Comparison of ENCODE assay signal across 13 cellular contexts in the genomic region with DNA sequence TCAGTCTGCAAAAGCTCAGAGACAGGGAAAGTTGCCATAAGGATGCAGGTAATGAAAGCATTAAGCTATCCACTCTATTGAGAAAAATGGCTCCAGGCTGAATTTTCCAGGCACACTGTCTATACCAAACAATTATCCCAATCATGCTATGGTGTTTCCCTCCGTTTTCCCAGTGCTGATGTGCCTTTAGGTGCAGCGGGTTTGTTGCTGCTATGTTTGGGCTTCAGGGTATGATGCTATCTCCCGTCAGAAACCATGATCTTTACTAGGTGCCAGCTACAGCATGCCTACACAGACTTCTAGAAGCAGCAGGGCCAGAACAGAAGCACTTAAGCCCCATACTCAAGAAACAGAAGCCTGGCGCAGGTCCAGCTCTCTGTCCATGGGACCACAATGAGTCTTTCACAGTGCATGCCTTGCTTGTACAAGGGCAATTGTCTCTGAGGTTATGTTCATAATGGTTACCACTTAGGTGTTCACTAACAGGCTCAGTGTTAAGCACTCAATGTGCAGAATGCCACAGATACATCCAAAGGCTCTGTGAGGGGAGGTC. TPM values are rescaled to one million over a fixed set of nuclear protein-coding genes. Genes with fewer than 3 reads are reported as not detected.
"Had no signal": no experiment of that assay in that cellular context is flagged by ENCODE, and none has a peak within 500 bp of the region (broad histone marks: within the 10 kb centered on the region; RNA-seq: fewer than 3 reads in every experiment).

No MANE protein-coding gene starts in this region.

- H3K36me3 Mint-ChIP-seq: activated naive CD8-positive, alpha-beta T cell treated with anti-CD3 and anti-CD28 coated beads, Interleukin-2, amount 10 ng/mL, durations not matched to agents 7 days and 5 days; naive thymus-derived CD4-positive, alpha-beta T cell had no signal

- H3K9me3 Mint-ChIP-seq: activated CD8-positive, alpha-beta T cell treated with anti-CD3 and anti-CD28 coated beads for 36 hours; activated naive CD8-positive, alpha-beta T cell treated with anti-CD3 and anti-CD28 coated beads, Interleukin-2, amount 10 ng/mL, durations not matched to agents 7 days and 5 days; naive thymus-derived CD4-positive, alpha-beta T cell had no signal

- H3K27me3 ChIP-seq: breast epithelium, esophagus muscularis mucosa, right atrium auricular region, vagina had no signal

- ATAC-seq: activated CD8-positive, alpha-beta T cell treated with anti-CD3 and anti-CD28 coated beads for 36 hours; naive thymus-derived CD4-positive, alpha-beta T cell had no signal

- H3K27ac ChIP-seq: breast epithelium, esophagus muscularis mucosa, right atrium auricular region, vagina, VCaP had no signal

- H3K27ac Mint-ChIP-seq: activated CD8-positive, alpha-beta T cell treated with anti-CD3 and anti-CD28 coated beads for 36 hours had no signal

- H3K4me3 Mint-ChIP-seq: activated CD8-positive, alpha-beta T cell treated with anti-CD3 and anti-CD28 coated beads for 36 hours; activated naive CD8-positive, alpha-beta T cell treated with anti-CD3 and anti-CD28 coated beads, Interleukin-2, amount 10 ng/mL, durations not matched to agents 7 days and 5 days had no signal

- H3K4me1 ChIP-seq: breast epithelium, right atrium auricular region had no signal

- H3K4me3 ChIP-seq: breast epithelium, esophagus muscularis mucosa, lung, right atrium auricular region, skin epidermis, vagina had no signal

- H3K27me3 Mint-ChIP-seq: activated CD8-positive, alpha-beta T cell treated with anti-CD3 and anti-CD28 coated beads for 36 hours had no signal

- DNase-seq: activated CD8-positive, alpha-beta memory T cell treated with anti-CD3 and anti-CD28 coated beads, Interleukin-2, amount 50 U/mL, for 48 hours; activated CD8-positive, alpha-beta T cell treated with anti-CD3 and anti-CD28 coated beads for 36 hours; activated naive CD8-positive, alpha-beta T cell treated with anti-CD3 and anti-CD28 coated beads, Interleukin-2, amount 10 ng/mL, durations not matched to agents 7 days and 5 days; glutamatergic neuron; naive thymus-derived CD4-positive, alpha-beta T cell; stimulated activated CD4-positive, alpha-beta T cell treated with anti-CD3 and anti-CD28 coated beads, Interleukin-4, amount 100 ng/mL, for 4 hours had no signal

- H3K9me3 ChIP-seq: breast epithelium, esophagus muscularis mucosa, right atrium auricular region, vagina had no signal

- H3K36me3 ChIP-seq: breast epithelium, esophagus muscularis mucosa, right atrium auricular region, vagina had no signal

RNA-seq across cellular contexts. Expression of gene STEAP1B, which starts 19.4 kb away (rescaled TPM):
- total RNA-seq: activated CD8-positive, alpha-beta T cell treated with anti-CD3 and anti-CD28 coated beads for 36 hours had no signal
- polyA plus RNA-seq: naive thymus-derived CD4-positive, alpha-beta T cell had no signal
